In the genomic region with DNA sequence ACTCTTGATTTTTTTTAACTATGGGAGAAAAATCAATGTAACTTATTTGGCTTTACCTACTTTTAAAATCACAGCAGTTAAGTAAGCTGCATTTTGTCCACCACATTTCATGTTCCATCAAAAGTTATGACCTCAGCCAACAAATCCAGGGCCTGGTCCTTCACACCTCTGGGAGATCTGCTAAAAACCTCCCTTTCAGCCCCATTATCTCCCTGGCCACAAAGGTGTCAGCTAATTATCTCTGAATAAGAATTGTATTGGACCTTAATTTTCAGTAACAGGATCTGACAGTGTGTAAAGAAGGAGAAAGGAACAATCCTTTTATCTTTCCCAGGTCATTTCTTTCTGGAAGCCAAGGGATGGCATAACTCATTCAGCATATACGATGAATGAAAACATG, we compare ENCODE assay signal across 17 cellular contexts.
DNase-seq lines count a peak whose midpoint lies in the region; TF ChIP-seq lines count a peak whose summit lies in the region.
"Had no signal": no experiment of that assay in that cellular context is flagged by ENCODE, and none has a peak within 500 bp of the region (broad histone marks: within the 10 kb centered on the region; RNA-seq: fewer than 3 reads in every experiment).

No MANE protein-coding gene starts in this region.

- H3K4me3 Mint-ChIP-seq in endodermal cell: no peak overlapping the region
- H3K4me3 Mint-ChIP-seq: B cell; CD4-positive, alpha-beta T cell; CD8-positive, alpha-beta T cell had no signal

- DNase-seq in NCI-H748 (lab: John Stamatoyannopoulos, UW; ENCODE audit: unreplicated experiment) (peak; percentile 30), NCI-H748 treated with DMSO at 0.1 percent for 48 hours (lab: John Stamatoyannopoulos, UW) (no peak), endodermal cell (peak; percentile 59), mesendoderm (peak; percentile 78), prostate gland (ENCODE audit: low spot score) (no peak)
- DNase-seq: AML-193; Caco-2; Calu3; CD4-positive, alpha-beta T cell; CD8-positive, alpha-beta T cell; DMS79 treated with DMSO at 0.1 percent for 48 hours; GF-D8 had no signal

- no peak overlapping the region for H2AK5ac ChIP-seq in mesendoderm (ENCODE audit: low read length)

- H3K4me1 ChIP-seq in endodermal cell (ENCODE audit: control insufficient read depth, insufficient read depth, low read length): peaks cover 14% of the 10 kb centered on the region
- H3K4me1 ChIP-seq in mesendoderm (ENCODE audit: control insufficient read depth, low read depth, low read length): no peaks in the 10 kb centered on the region
- H3K4me1 ChIP-seq in prostate gland (replicated peaks): no peaks in the 10 kb centered on the region
- H3K4me1 ChIP-seq: A549; BLaER1 treated with 17β-estradiol and CSF1 and Interleukin-3, amounts not matched to agents 10 nM and 100 nM; Caco-2 had no signal

- 56 to 75% methylated on average over 1 of the region's 1 CpG for WGBS in endodermal cell (ENCODE audit: insufficient coverage in 1 of 2, insufficient read length in 1 of 2), 2 experiments
- no CpG with 5 or more reads among the region's 1 CpG for WGBS in mesendoderm (ENCODE audit: extremely low coverage, insufficient coverage, low lambda C conversion rate)
- WGBS in prostate gland: 29% methylated on average over 1 of the region's 1 CpG

- no peak overlapping the region for H3K4ac ChIP-seq in mesendoderm (ENCODE audit: low read depth, low read length)

- no peaks in the 10 kb centered on the region for H3K9me3 ChIP-seq in endodermal cell (ENCODE audit: control insufficient read depth, low read length)
- H3K9me3 ChIP-seq in prostate gland: no peaks in the 10 kb centered on the region
- H3K9me3 ChIP-seq: A549; BLaER1 treated with 17β-estradiol and CSF1 and Interleukin-3, amounts not matched to agents 10 nM and 100 nM; Caco-2 had no signal

- H3K36me3 Mint-ChIP-seq in endodermal cell (ENCODE audit: low read depth): no peaks in the 10 kb centered on the region
- H3K36me3 Mint-ChIP-seq: CD8-positive, alpha-beta T cell had no signal

- intact Hi-C loops in prostate gland (cut with DNase I): no loop called here

- no peak overlapping the region for H3K56ac ChIP-seq in mesendoderm (ENCODE audit: low read length)

- TF ChIP-seq CTCF in endodermal cell (conservative IDR thresholded peaks at IDR 0.05) (no peak), prostate gland (IDR thresholded peaks at IDR 0.05) (no peak)

- H3K18ac ChIP-seq in mesendoderm (ENCODE audit: low read length): no peak overlapping the region

- H3K4me3 ChIP-seq in endodermal cell (ENCODE audit: low read length) (no peak overlapping the region), mesendoderm (ENCODE audit: low read length) (no peak overlapping the region), prostate gland (no peak overlapping the region)
- H3K4me3 ChIP-seq: A549; BLaER1 treated with 17β-estradiol and CSF1 and Interleukin-3, amounts not matched to agents 10 nM and 100 nM had no signal

- H3K27ac Mint-ChIP-seq in endodermal cell: peak overlapping the region; percentile 28
- H3K27ac Mint-ChIP-seq: B cell; CD4-positive, alpha-beta T cell; CD8-positive, alpha-beta T cell had no signal

- peaks cover 12% of the 10 kb centered on the region for H3K27me3 ChIP-seq in endodermal cell (ENCODE audit: control insufficient read depth, insufficient read depth, low read length, poor library complexity, severe bottlenecking)
- H3K27me3 ChIP-seq in mesendoderm (ENCODE audit: insufficient read depth, low read length, poor library complexity): no peaks in the 10 kb centered on the region
- H3K27me3 ChIP-seq in prostate gland (replicated peaks; ENCODE audit: insufficient read depth): no peaks in the 10 kb centered on the region
- H3K27me3 ChIP-seq: BLaER1 treated with 17β-estradiol and CSF1 and Interleukin-3, amounts not matched to agents 10 nM and 100 nM had no signal

- no peak overlapping the region for H3K9ac ChIP-seq in endodermal cell (ENCODE audit: extremely low read depth, low read length, poor library complexity, severe bottlenecking)
- H3K9ac ChIP-seq in mesendoderm (ENCODE audit: low read length): no peak overlapping the region
- H3K9ac ChIP-seq: BLaER1 treated with 17β-estradiol and CSF1 and Interleukin-3, amounts not matched to agents 10 nM and 100 nM had no signal

- H4K5ac ChIP-seq in mesendoderm (ENCODE audit: low read length): no peak overlapping the region

- H2BK120ac ChIP-seq in mesendoderm (ENCODE audit: low read depth, low read length): no peak overlapping the region

- H3K36me3 ChIP-seq in endodermal cell (ENCODE audit: control insufficient read depth, insufficient read depth, low read length) (no peaks in the 10 kb centered on the region), mesendoderm (ENCODE audit: control insufficient read depth, insufficient read depth, low read length) (no peaks in the 10 kb centered on the region), prostate gland (no peaks in the 10 kb centered on the region)
- H3K36me3 ChIP-seq: BLaER1 treated with 17β-estradiol and CSF1 and Interleukin-3, amounts not matched to agents 10 nM and 100 nM had no signal

- no peak overlapping the region for H2BK15ac ChIP-seq in mesendoderm (replicated peaks; ENCODE audit: low read depth)

- peaks cover 3% of the 10 kb centered on the region for H3K9me3 Mint-ChIP-seq in endodermal cell

- H3K27ac ChIP-seq in endodermal cell (ENCODE audit: low read depth, low read length): no peak overlapping the region
- H3K27ac ChIP-seq in mesendoderm (ENCODE audit: low read depth, low read length): no peak overlapping the region
- H3K27ac ChIP-seq in prostate gland: no peak overlapping the region
- H3K27ac ChIP-seq: 22Rv1; A549; BLaER1 treated with 17β-estradiol and CSF1 and Interleukin-3, amounts not matched to agents 10 nM and 100 nM; C4-2B had no signal

- H3K79me1 ChIP-seq in mesendoderm (ENCODE audit: low read length): no peaks in the 10 kb centered on the region

- no peak overlapping the region for H3K4me2 ChIP-seq in mesendoderm (ENCODE audit: low read length)
- H3K4me2 ChIP-seq: A549; BLaER1 treated with 17β-estradiol and CSF1 and Interleukin-3, amounts not matched to agents 10 nM and 100 nM had no signal

- peaks cover 39% of the 10 kb centered on the region for H3K4me1 Mint-ChIP-seq in endodermal cell
- H3K4me1 Mint-ChIP-seq: B cell had no signal

- H3K27me3 Mint-ChIP-seq in endodermal cell (ENCODE audit: insufficient read depth): peaks cover 7% of the 10 kb centered on the region
- H3K27me3 Mint-ChIP-seq: B cell; CD4-positive, alpha-beta T cell had no signal

- no peak overlapping the region for H3K23ac ChIP-seq in mesendoderm (ENCODE audit: low read length)

- no peak for TF ChIP-seq POLR2A in prostate gland (IDR thresholded peaks at IDR 0.05)

- no peak overlapping the region for H2BK5ac ChIP-seq in mesendoderm (ENCODE audit: low read length)

- H3K79me2 ChIP-seq in mesendoderm (ENCODE audit: control insufficient read depth, insufficient read depth, low read length): no peaks in the 10 kb centered on the region

- H4K8ac ChIP-seq in mesendoderm (ENCODE audit: low read depth, low read length): no peak overlapping the region

Comparison
In these comparisons a context has a peak if more than half of its experiments do, and no peak if none do; other contexts are left out.
1. DNase-seq: peak in NCI-H748 (single experiment), endodermal cell (single experiment) and mesendoderm (single experiment); none in NCI-H748 treated with DMSO at 0.1 percent for 48 hours (single experiment) and prostate gland (single experiment).